18 cellular contexts compared by ENCODE assay signal in the genomic region with DNA sequence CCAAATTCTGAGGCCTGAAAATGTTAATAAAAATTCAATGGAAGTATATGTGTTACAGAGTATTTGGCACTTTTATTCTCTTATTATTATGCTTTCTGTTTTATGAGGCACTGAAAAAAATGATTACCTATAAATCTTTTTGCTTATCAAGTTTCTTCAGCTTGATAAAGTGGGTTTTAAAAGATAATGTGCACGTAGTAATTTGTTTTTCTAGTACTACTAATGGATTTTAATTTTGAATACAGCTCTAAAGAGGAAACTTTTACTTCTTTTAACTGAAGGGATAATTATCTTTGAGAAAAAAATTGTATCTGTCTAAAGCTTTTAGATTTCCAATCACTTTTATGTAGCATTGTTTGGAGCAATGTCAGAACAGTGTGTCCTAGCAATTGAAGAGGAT.
DNase-seq lines count a peak whose midpoint lies in the region; ATAC-seq, FAIRE-seq and TF ChIP-seq lines count a peak whose summit lies in the region.
"Had no signal": no experiment of that assay in that cellular context is flagged by ENCODE, and none has a peak within 500 bp of the region (broad histone marks: within the 10 kb centered on the region; RNA-seq: fewer than 3 reads in every experiment).

No MANE protein-coding gene starts in this region.

- H3K9ac ChIP-seq in SK-N-MC (ENCODE audit: insufficient read length) = no peak overlapping the region

- peak overlapping the region in 1 of 9 donors; percentile 86 for H3K27ac Mint-ChIP-seq in naive thymus-derived CD4-positive, alpha-beta T cell

- no peaks in the 10 kb centered on the region for H3K9me3 ChIP-seq in HEK293 (ENCODE audit: control insufficient read depth, insufficient read depth, low read depth, low read length)
- H3K9me3 ChIP-seq in SK-N-MC (ENCODE audit: low read depth, low read length) = no peaks in the 10 kb centered on the region
- no peaks in the 10 kb centered on the region for H3K9me3 ChIP-seq in small intestine (ENCODE audit: control insufficient read depth, low read depth)
- H3K9me3 ChIP-seq in naive thymus-derived CD4-positive, alpha-beta T cell (ENCODE audit: control insufficient read depth in 2 of 3, low read length in 3 of 3) = no peaks in the 10 kb centered on the region
- H3K9me3 ChIP-seq: HAP-1 had no signal

- H3K4me1 ChIP-seq in HEK293 (ENCODE audit: control insufficient read depth, insufficient read depth, low read length) (no peaks in the 10 kb centered on the region), small intestine (ENCODE audit: control insufficient read depth in 2 of 2, insufficient read depth in 1 of 2, low read depth in 1 of 2, low read length in 1 of 2) (no peaks in the 10 kb centered on the region)
- H3K4me1 ChIP-seq in naive thymus-derived CD4-positive, alpha-beta T cell (ENCODE audit: control insufficient read depth in 2 of 2, insufficient read depth in 2 of 2, low read length in 2 of 2) = no peaks in the 10 kb centered on the region

- peaks cover 0 to 7% (median 0%) of the 10 kb centered on the region in 7 donors for H3K4me1 Mint-ChIP-seq in naive thymus-derived CD4-positive, alpha-beta T cell

- no peak for ATAC-seq in naive thymus-derived CD4-positive, alpha-beta T cell

- H3K27ac ChIP-seq in HEK293 (ENCODE audit: extremely low read depth, low read depth, low read length) = no peak overlapping the region
- H3K27ac ChIP-seq in SK-N-MC = peak overlapping the region; percentile 32; the same call in 1 of the 2 replicates
- H3K27ac ChIP-seq in small intestine (ENCODE audit: low read depth in 1 of 2, low read length in 1 of 2) = no peak overlapping the region
- no peak overlapping the region for H3K27ac ChIP-seq in naive thymus-derived CD4-positive, alpha-beta T cell (ENCODE audit: low read depth, low read length)

- H3K36me3 Mint-ChIP-seq in naive thymus-derived CD4-positive, alpha-beta T cell = peaks cover 0 to 22% (median 0%) of the 10 kb centered on the region in 5 donors

- no peak overlapping the region for H3K4me3 Mint-ChIP-seq in naive thymus-derived CD4-positive, alpha-beta T cell
- H3K4me3 Mint-ChIP-seq: CD4-positive, alpha-beta memory T cell had no signal

- no peaks in the 10 kb centered on the region for H3K27me3 Mint-ChIP-seq in naive thymus-derived CD4-positive, alpha-beta T cell
- H3K27me3 Mint-ChIP-seq: CD4-positive, alpha-beta memory T cell had no signal

- no peak for TF ChIP-seq CTCF in HEK293 (tag by site-specific recombination; IDR thresholded peaks at IDR 0.05)
- no peak for TF ChIP-seq CTCF in GM20000 (IDR thresholded peaks at IDR 0.05; ENCODE audit: extremely low read depth, missing control alignments)

- H3K9me3 Mint-ChIP-seq in naive thymus-derived CD4-positive, alpha-beta T cell = no peaks in the 10 kb centered on the region

- DNase-seq in HEK293T (ENCODE audit: extremely low spot score) (no peak), SK-N-MC (ENCODE audit: low read depth, low spot score) (no peak), small intestine (no peak), GM20000 (ENCODE audit: low spot score) (no peak)
- DNase-seq in naive thymus-derived CD4-positive, alpha-beta T cell = no peak
- DNase-seq: C1 segment of cervical spinal cord; Calu3; CD4-positive, alpha-beta memory T cell; COR-L47; DMS53; DMS79 treated with DMSO at 0.1 percent for 48 hours; GF-D8; GOT3 had no signal

- POLR2A ChIA-PET in HEK293 (lab: Yijun Ruan, JAX) = interaction anchor here (0.8 kb wide), 1 partner anchor 10 kb away, joined by 3 read pairs; no protein-coding TSS in a partner anchor
- POLR2A ChIA-PET in HEK293T (lab: Yijun Ruan, JAX) = no interaction called here
- POLR2A ChIA-PET in naive thymus-derived CD4-positive, alpha-beta T cell (lab: Charles Lee) = no interaction called here

- peak; percentile 39 for FAIRE-seq in small intestine (lab: Jason Lieb, UNC)
- FAIRE-seq: GM12891, GM18507, H54 had no signal

- H3K4me3 ChIP-seq in HEK293 (ENCODE audit: low read depth, low read length) (no peak overlapping the region), SK-N-MC (no peak overlapping the region), small intestine (ENCODE audit: low read depth in 1 of 2, low read length in 2 of 2) (no peak overlapping the region)
- no peak overlapping the region for H3K4me3 ChIP-seq in naive thymus-derived CD4-positive, alpha-beta T cell (ENCODE audit: low read length)
- H3K4me3 ChIP-seq: HAP-1 had no signal

- intact Hi-C loops in naive thymus-derived CD4-positive, alpha-beta T cell (cut with micrococcal nuclease) = no loop called here

- H3K36me3 ChIP-seq in HEK293 (ENCODE audit: control insufficient read depth in 2 of 2, insufficient read depth in 1 of 2, low read length in 2 of 2) (no peaks in the 10 kb centered on the region), SK-N-MC (ENCODE audit: insufficient read depth, low read length) (no peaks in the 10 kb centered on the region), small intestine (ENCODE audit: control insufficient read depth in 2 of 2, insufficient read depth in 2 of 2, low read length in 2 of 2) (no peaks in the 10 kb centered on the region)
- no peaks in the 10 kb centered on the region for H3K36me3 ChIP-seq in naive thymus-derived CD4-positive, alpha-beta T cell (ENCODE audit: control insufficient read depth in 2 of 3, insufficient read depth in 3 of 3, low read length in 3 of 3)
- H3K36me3 ChIP-seq: HAP-1 had no signal

- H3K27me3 ChIP-seq in small intestine (ENCODE audit: control insufficient read depth in 2 of 2, insufficient read depth in 2 of 2, low read length in 2 of 2) = no peaks in the 10 kb centered on the region
- H3K27me3 ChIP-seq in naive thymus-derived CD4-positive, alpha-beta T cell (ENCODE audit: control insufficient read depth in 2 of 2, insufficient read depth in 2 of 2, low read length in 2 of 2) = no peaks in the 10 kb centered on the region

- WGBS in small intestine, 3 donors = 14 to 51% (median 31%) methylated on average over 1 of the region's 1 CpG

- CTCF ChIA-PET in HEK293 (lab: Yijun Ruan, JAX) (no interaction called here), HEK293T (lab: Yijun Ruan, JAX) (interaction anchor here (0.6 kb wide), 1 partner anchor 14 kb away, joined by 3 read pairs; no protein-coding TSS in a partner anchor)
- CTCF ChIA-PET in naive thymus-derived CD4-positive, alpha-beta T cell (lab: Charles Lee) = no interaction called here

TF ChIP-seq in HEK293, 187 proteins besides CTCF, POLR2A, EP300 and RAD21:
- no peak for TF ChIP-seq SP2 (tag by site-specific recombination; IDR thresholded peaks at IDR 0.05)
- TF ChIP-seq, protein P1, sequence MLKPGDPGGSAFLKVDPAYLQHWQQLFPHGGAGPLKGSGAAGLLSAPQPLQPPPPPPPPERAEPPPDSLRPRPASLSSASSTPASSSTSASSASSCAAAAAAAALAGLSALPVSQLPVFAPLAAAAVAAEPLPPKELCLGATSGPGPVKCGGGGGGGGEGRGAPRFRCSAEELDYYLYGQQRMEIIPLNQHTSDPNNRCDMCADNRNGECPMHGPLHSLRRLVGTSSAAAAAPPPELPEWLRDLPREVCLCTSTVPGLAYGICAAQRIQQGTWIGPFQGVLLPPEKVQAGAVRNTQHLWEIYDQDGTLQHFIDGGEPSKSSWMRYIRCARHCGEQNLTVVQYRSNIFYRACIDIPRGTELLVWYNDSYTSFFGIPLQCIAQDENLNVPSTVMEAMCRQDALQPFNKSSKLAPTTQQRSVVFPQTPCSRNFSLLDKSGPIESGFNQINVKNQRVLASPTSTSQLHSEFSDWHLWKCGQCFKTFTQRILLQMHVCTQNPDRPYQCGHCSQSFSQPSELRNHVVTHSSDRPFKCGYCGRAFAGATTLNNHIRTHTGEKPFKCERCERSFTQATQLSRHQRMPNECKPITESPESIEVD (tag by site-specific recombination; IDR thresholded peaks at IDR 0.05) = peak; percentile 58

TF ChIP-seq in HEK293T, 16 proteins besides CTCF, POLR2A, EP300 and RAD21:
- TF ChIP-seq PKNOX1 (IDR thresholded peaks at IDR 0.05) = peak; percentile 44; the same call in 1 of the 2 replicates
- TF ChIP-seq ZNF384 (IDR thresholded peaks at IDR 0.05) = 0 out of 2 replicates have a peak, but pooled peaks have one; percentile 12
- TF ChIP-seq SUZ12 (IDR thresholded peaks at IDR 0.05) = no peak
- no peak for TF ChIP-seq FOXK2 (IDR thresholded peaks at IDR 0.05)
